In genomic region chr9:124266826-124267201, GRCh38 we compare ENCODE assay signal across 1 cellular context.
TF ChIP-seq lines count a peak whose summit lies in the region.

No MANE protein-coding gene starts in this region.

TF ChIP-seq in WTC11, 78 proteins besides CTCF, POLR2A, EP300 and RAD21 (continued from another document):
- no peak for TF ChIP-seq ZNF425 (CRISPR knock-in tag; conservative IDR thresholded peaks at IDR 0.05)
- no peak for TF ChIP-seq ARID4B (CRISPR knock-in tag; IDR thresholded peaks at IDR 0.05; ENCODE audit: borderline replicate concordance)
- TF ChIP-seq ZBTB43 (CRISPR knock-in tag; IDR thresholded peaks at IDR 0.05): no peak
TF ChIP-seq in WTC11: peak in this region for 0.
